8 cellular contexts compared by ENCODE assay signal in genomic region chr1:91404151-91405012, GRCh38. TPM values are rescaled to one million over a fixed set of nuclear protein-coding genes. Genes with fewer than 3 reads are reported as not detected.
DNase-seq lines count a peak whose midpoint lies in the region; ATAC-seq and TF ChIP-seq lines count a peak whose summit lies in the region.

A gene with protein sequence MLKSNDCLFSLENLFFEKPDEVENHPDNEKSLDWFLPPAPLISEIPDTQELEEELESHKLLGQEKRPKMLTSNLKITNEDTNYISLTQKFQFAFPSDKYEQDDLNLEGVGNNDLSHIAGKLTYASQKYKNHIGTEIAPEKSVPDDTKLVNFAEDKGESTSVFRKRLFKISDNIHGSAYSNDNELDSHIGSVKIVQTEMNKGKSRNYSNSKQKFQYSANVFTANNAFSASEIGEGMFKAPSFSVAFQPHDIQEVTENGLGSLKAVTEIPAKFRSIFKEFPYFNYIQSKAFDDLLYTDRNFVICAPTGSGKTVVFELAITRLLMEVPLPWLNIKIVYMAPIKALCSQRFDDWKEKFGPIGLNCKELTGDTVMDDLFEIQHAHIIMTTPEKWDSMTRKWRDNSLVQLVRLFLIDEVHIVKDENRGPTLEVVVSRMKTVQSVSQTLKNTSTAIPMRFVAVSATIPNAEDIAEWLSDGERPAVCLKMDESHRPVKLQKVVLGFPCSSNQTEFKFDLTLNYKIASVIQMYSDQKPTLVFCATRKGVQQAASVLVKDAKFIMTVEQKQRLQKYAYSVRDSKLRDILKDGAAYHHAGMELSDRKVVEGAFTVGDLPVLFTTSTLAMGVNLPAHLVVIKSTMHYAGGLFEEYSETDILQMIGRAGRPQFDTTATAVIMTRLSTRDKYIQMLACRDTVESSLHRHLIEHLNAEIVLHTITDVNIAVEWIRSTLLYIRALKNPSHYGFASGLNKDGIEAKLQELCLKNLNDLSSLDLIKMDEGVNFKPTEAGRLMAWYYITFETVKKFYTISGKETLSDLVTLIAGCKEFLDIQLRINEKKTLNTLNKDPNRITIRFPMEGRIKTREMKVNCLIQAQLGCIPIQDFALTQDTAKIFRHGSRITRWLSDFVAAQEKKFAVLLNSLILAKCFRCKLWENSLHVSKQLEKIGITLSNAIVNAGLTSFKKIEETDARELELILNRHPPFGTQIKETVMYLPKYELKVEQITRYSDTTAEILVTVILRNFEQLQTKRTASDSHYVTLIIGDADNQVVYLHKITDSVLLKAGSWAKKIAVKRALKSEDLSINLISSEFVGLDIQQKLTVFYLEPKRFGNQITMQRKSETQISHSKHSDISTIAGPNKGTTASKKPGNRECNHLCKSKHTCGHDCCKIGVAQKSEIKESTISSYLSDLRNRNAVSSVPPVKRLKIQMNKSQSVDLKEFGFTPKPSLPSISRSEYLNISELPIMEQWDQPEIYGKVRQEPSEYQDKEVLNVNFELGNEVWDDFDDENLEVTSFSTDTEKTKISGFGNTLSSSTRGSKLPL (N-terminal part only) (minus strand): TSS chr1:91404837. CDS start chr1:91401082, 3,755 bp downstream.

- H3K4me3 ChIP-seq in WERI-Rb-1 (ENCODE audit: low read depth, low read length): peak within 1 kb of the TSS; percentile 89

- intact Hi-C loops in left colon (cut with DNase I, micrococcal nuclease): loop anchor here in 1 of 2 donors (5.0 kb wide), 1 partner anchor 122 kb away; no protein-coding TSS in a partner anchor

- peaks cover 5% of the 10 kb centered on the region for H3K27me3 Mint-ChIP-seq in chondrocyte (ENCODE audit: low read depth)

- no peaks in the 10 kb centered on the region for H3K36me3 Mint-ChIP-seq in chondrocyte (ENCODE audit: low read depth)

- H3K9me3 Mint-ChIP-seq in chondrocyte (ENCODE audit: low read depth): no peaks in the 10 kb centered on the region

- H3K27ac Mint-ChIP-seq in chondrocyte (ENCODE audit: unreplicated experiment): peak within 1 kb of the TSS; percentile 42

- peak within 1 kb of the TSS; percentile 84 for H3K4me3 Mint-ChIP-seq in chondrocyte (ENCODE audit: unreplicated experiment)

- peaks cover 10% of the 10 kb centered on the region for H3K4me1 Mint-ChIP-seq in chondrocyte (ENCODE audit: low read depth)

- TF ChIP-seq CTCF in WERI-Rb-1 (IDR thresholded peaks at IDR 0.05; ENCODE audit: low read depth, low read length) (0 out of 2 replicates have a peak, but pooled peaks have one; percentile 11), chondrocyte (IDR thresholded peaks at IDR 0.05) (peak; percentile 50)

- peak; percentile 94 for ATAC-seq in HG02678 (IDR thresholded peaks at IDR 0.05; ENCODE audit: unreplicated experiment)
- peak; percentile 82 for ATAC-seq in left colon

- H3K27me3 ChIP-seq in WERI-Rb-1 (ENCODE audit: insufficient read depth, low read depth, severe bottlenecking): no peaks in the 10 kb centered on the region

- no peaks in the 10 kb centered on the region for H3K9me3 ChIP-seq in WERI-Rb-1 (ENCODE audit: severe bottlenecking)

- H3K27ac ChIP-seq in WERI-Rb-1: peak within 1 kb of the TSS; percentile 95

- H3K36me3 ChIP-seq in WERI-Rb-1: no peaks in the 10 kb centered on the region

- DNase-seq in SIG-M5 treated with dmso at 0.1 percent for 504 hours (lab: John Stamatoyannopoulos, UW; ENCODE audit: unreplicated experiment): peak; percentile 34
- DNase-seq in SIG-M5 (lab: John Stamatoyannopoulos, UW): no peak
- peak; percentile 43 to 95 (median 94) for DNase-seq in NCI-H1417 (lab: John Stamatoyannopoulos, UW)
- DNase-seq in WERI-Rb-1: peak; percentile 92
- peak; percentile 92 for DNase-seq in chondrocyte (ENCODE audit: low spot score)
- DNase-seq in left colon: peak; percentile 49 to 56
- DNase-seq in stimulated activated CD4-positive, alpha-beta T cell treated with anti-CD3 and anti-CD28 coated beads, Interleukin-1b, Interleukin-23, amount 100 ng/mL, for 48 hours: peak; percentile 52

RNA-seq across cellular contexts. Expression of the gene that starts here (rescaled TPM):
- 0.46 to 0.63 TPM (median 0.62 TPM) in 3 replicates for total RNA-seq in chondrocyte
- total RNA-seq in left colon: under 1 TPM; 0.09 to 0.47 TPM

Comparison
In these comparisons a context has a peak if more than half of its experiments do, and no peak if none do; other contexts are left out.
1. Peak in DNase-seq in chondrocyte; RNA of the gene not detected or under 1 TPM.
2. Peak in DNase-seq and ATAC-seq in left colon; RNA of the gene not detected or under 1 TPM.